ENCODE assay signal across 8 cellular contexts in genomic region chr12:74537126-74537706, GRCh38. TPM values are rescaled to one million over a fixed set of nuclear protein-coding genes. Genes with fewer than 3 reads are reported as not detected.
DNase-seq lines count a peak whose midpoint lies in the region; ATAC-seq, FAIRE-seq and TF ChIP-seq lines count a peak whose summit lies in the region.

No MANE protein-coding gene starts in this region.

- no peaks in the 10 kb centered on the region for H3K27me3 Mint-ChIP-seq in activated CD8-positive, alpha-beta T cell treated with anti-CD3 and anti-CD28 coated beads for 36 hours

- peak; percentile 87 for TF ChIP-seq CTCF in activated CD8-positive, alpha-beta T cell treated with anti-CD3 and anti-CD28 coated beads for 36 hours (IDR thresholded peaks at IDR 0.05)

- H3K36me3 Mint-ChIP-seq in activated CD8-positive, alpha-beta T cell treated with anti-CD3 and anti-CD28 coated beads for 36 hours (ENCODE audit: low read depth), result peaks cover 47% of the 10 kb centered on the region

- CTCF ChIA-PET in activated CD8-positive, alpha-beta T cell treated with anti-CD3 and anti-CD28 coated beads for 36 hours (lab: Charles Lee), result interaction anchor here (1.1 kb wide), 1 partner anchor 126 kb away, joined by 4 read pairs; no protein-coding TSS in a partner anchor

- intact Hi-C loops in activated CD8-positive, alpha-beta T cell treated with anti-CD3 and anti-CD28 coated beads for 36 hours (cut with micrococcal nuclease), result no loop called here

- FAIRE-seq in GM19239 (lab: Jason Lieb, UNC) (no peak), frontal cortex (lab: Jason Lieb, UNC) (peak; percentile 55)

- peak overlapping the region; percentile 98 for H3K27ac Mint-ChIP-seq in activated CD8-positive, alpha-beta T cell treated with anti-CD3 and anti-CD28 coated beads for 36 hours

- peaks cover 37% of the 10 kb centered on the region for H3K4me1 Mint-ChIP-seq in activated CD8-positive, alpha-beta T cell treated with anti-CD3 and anti-CD28 coated beads for 36 hours (ENCODE audit: low read depth)

- POLR2A ChIA-PET in activated CD8-positive, alpha-beta T cell treated with anti-CD3 and anti-CD28 coated beads for 36 hours (lab: Charles Lee), result interaction anchor here (1.4 kb wide), 1 partner anchor 15 kb away, joined by 4 read pairs; no protein-coding TSS in a partner anchor

- no peaks in the 10 kb centered on the region for H3K9me3 Mint-ChIP-seq in activated CD8-positive, alpha-beta T cell treated with anti-CD3 and anti-CD28 coated beads for 36 hours

- ATAC-seq in HG03196 (IDR thresholded peaks at IDR 0.05; ENCODE audit: unreplicated experiment), result peak; percentile 60
- peak; percentile 72 for ATAC-seq in activated CD8-positive, alpha-beta T cell treated with anti-CD3 and anti-CD28 coated beads for 36 hours

- H3K4me3 Mint-ChIP-seq in activated CD8-positive, alpha-beta T cell treated with anti-CD3 and anti-CD28 coated beads for 36 hours, result peak overlapping the region; percentile 93

- DNase-seq in COR-L47 (lab: John Stamatoyannopoulos, UW), result peak; percentile 53
- DNase-seq in GM19239 (ENCODE audit: insufficient read length, low spot score), result peak; percentile 15
- peak; percentile 47 for DNase-seq in NCI-H2196 treated with DMSO at 0.1 percent for 48 hours (lab: John Stamatoyannopoulos, UW; ENCODE audit: unreplicated experiment)
- no peak for DNase-seq in activated CD8-positive, alpha-beta T cell treated with anti-CD3 and anti-CD28 coated beads for 36 hours
- DNase-seq in frontal cortex (ENCODE audit: low spot score in 2 of 2), result peak; percentile 53 to 62
- DNase-seq in non-pigmented ciliary epithelial cell (ENCODE audit: low read depth), result peak; percentile 31
- no peak for DNase-seq in activated CD8-positive, alpha-beta memory T cell treated with anti-CD3 and anti-CD28 coated beads, Interleukin-2, amount 50 U/mL, for 48 hours

RNA-seq across cellular contexts. Expression of gene ATXN7L3B, which starts 0.4 kb away (rescaled TPM):
- total RNA-seq in activated CD8-positive, alpha-beta T cell treated with anti-CD3 and anti-CD28 coated beads for 36 hours, result 10 to 100 TPM; 18.9 to 20.2 TPM
- total RNA-seq in frontal cortex, result 103 TPM

Comparison
In these comparisons a context has a peak if more than half of its experiments do, and no peak if none do; other contexts are left out.
1. DNase-seq: peak in COR-L47 (single experiment), GM19239 (single experiment), NCI-H2196 treated with DMSO at 0.1 percent for 48 hours (single experiment), frontal cortex (2 of 2) and non-pigmented ciliary epithelial cell (single experiment); none in activated CD8-positive, alpha-beta T cell treated with anti-CD3 and anti-CD28 coated beads for 36 hours (single experiment) and activated CD8-positive, alpha-beta memory T cell treated with anti-CD3 and anti-CD28 coated beads, Interleukin-2, amount 50 U/mL, for 48 hours (single experiment).